ENCODE assay signal across 1 cellular context in the genomic region with DNA sequence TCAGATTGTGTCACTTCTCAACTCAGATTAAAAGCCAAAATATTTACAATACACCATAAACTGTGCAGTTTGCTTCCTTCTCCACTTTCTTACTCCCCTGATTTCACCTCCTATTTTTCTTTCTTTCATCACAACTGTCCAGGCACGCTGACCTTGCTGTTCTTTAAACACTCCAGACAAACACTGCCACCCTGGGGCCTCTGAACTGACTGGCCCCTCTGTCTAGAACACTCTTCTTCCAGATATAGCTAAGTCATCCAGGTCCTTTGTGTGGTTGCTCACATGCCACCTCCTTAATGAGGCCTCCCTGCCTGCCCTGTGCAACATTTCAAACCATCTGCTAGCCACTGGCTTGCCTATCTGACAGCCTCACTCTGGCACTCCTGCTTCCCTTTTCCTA.
A peak's percentile ranks its signal among the peaks of the same experiment; 100 is the strongest.
TF ChIP-seq lines count a peak whose summit lies in the region.

No MANE protein-coding gene starts in this region.

TF ChIP-seq in K562, 482 proteins besides CTCF, POLR2A, EP300 and RAD21 (continued from another document and continues in another):
- TF ChIP-seq, protein P1, sequence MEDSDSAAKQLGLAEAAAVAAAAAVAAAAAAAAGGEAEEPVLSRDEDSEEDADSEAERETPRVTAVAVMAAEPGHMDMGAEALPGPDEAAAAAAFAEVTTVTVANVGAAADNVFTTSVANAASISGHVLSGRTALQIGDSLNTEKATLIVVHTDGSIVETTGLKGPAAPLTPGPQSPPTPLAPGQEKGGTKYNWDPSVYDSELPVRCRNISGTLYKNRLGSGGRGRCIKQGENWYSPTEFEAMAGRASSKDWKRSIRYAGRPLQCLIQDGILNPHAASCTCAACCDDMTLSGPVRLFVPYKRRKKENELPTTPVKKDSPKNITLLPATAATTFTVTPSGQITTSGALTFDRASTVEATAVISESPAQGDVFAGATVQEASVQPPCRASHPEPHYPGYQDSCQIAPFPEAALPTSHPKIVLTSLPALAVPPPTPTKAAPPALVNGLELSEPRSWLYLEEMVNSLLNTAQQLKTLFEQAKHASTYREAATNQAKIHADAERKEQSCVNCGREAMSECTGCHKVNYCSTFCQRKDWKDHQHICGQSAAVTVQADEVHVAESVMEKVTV (CRISPR knock-in tag; IDR thresholded peaks at IDR 0.05) = no peak
- TF ChIP-seq NCOA1 (IDR thresholded peaks at IDR 0.05; ENCODE audit: low read depth) (no peak), FOS (IDR thresholded peaks at IDR 0.05; ENCODE audit: extremely low read depth, insufficient read length) (no peak), MAFG (tag; conservative IDR thresholded peaks at IDR 0.05) (peak; percentile 75), C11orf30 (IDR thresholded peaks at IDR 0.05; ENCODE audit: low read depth) (peak; percentile 80; the same call in 1 of the 2 replicates), KAT8 (IDR thresholded peaks at IDR 0.05; ENCODE audit: low read depth) (no peak), PRPF4 (IDR thresholded peaks at IDR 0.05; ENCODE audit: insufficient read depth, low read depth, low read length, poor library complexity, severe bottlenecking) (no peak), YBX1 (IDR thresholded peaks at IDR 0.05) (no peak), SAP30 (IDR thresholded peaks at IDR 0.05; ENCODE audit: borderline replicate concordance, insufficient read depth, low read depth, low read length, poor library complexity, severe bottlenecking) (no peak), CTBP1 (IDR thresholded peaks at IDR 0.05; ENCODE audit: borderline replicate concordance) (no peak), BRCA1 (IDR thresholded peaks at IDR 0.05) (no peak), BRCA1 (CRISPR knock-in tag; IDR thresholded peaks at IDR 0.05) (no peak), ZNF316 (IDR thresholded peaks at IDR 0.05) (peak; percentile 74), RBM34 (IDR thresholded peaks at IDR 0.05; ENCODE audit: borderline replicate concordance, insufficient read depth, low read length) (no peak), SOX6 (IDR thresholded peaks at IDR 0.05) (peak; percentile 52), FIP1L1 (IDR thresholded peaks at IDR 0.05; ENCODE audit: low read depth, low read length, poor library complexity, severe bottlenecking) (no peak), NFE2 (IDR thresholded peaks at IDR 0.05; ENCODE audit: low read depth) (peak; percentile 79)
- TF ChIP-seq, protein P2, sequence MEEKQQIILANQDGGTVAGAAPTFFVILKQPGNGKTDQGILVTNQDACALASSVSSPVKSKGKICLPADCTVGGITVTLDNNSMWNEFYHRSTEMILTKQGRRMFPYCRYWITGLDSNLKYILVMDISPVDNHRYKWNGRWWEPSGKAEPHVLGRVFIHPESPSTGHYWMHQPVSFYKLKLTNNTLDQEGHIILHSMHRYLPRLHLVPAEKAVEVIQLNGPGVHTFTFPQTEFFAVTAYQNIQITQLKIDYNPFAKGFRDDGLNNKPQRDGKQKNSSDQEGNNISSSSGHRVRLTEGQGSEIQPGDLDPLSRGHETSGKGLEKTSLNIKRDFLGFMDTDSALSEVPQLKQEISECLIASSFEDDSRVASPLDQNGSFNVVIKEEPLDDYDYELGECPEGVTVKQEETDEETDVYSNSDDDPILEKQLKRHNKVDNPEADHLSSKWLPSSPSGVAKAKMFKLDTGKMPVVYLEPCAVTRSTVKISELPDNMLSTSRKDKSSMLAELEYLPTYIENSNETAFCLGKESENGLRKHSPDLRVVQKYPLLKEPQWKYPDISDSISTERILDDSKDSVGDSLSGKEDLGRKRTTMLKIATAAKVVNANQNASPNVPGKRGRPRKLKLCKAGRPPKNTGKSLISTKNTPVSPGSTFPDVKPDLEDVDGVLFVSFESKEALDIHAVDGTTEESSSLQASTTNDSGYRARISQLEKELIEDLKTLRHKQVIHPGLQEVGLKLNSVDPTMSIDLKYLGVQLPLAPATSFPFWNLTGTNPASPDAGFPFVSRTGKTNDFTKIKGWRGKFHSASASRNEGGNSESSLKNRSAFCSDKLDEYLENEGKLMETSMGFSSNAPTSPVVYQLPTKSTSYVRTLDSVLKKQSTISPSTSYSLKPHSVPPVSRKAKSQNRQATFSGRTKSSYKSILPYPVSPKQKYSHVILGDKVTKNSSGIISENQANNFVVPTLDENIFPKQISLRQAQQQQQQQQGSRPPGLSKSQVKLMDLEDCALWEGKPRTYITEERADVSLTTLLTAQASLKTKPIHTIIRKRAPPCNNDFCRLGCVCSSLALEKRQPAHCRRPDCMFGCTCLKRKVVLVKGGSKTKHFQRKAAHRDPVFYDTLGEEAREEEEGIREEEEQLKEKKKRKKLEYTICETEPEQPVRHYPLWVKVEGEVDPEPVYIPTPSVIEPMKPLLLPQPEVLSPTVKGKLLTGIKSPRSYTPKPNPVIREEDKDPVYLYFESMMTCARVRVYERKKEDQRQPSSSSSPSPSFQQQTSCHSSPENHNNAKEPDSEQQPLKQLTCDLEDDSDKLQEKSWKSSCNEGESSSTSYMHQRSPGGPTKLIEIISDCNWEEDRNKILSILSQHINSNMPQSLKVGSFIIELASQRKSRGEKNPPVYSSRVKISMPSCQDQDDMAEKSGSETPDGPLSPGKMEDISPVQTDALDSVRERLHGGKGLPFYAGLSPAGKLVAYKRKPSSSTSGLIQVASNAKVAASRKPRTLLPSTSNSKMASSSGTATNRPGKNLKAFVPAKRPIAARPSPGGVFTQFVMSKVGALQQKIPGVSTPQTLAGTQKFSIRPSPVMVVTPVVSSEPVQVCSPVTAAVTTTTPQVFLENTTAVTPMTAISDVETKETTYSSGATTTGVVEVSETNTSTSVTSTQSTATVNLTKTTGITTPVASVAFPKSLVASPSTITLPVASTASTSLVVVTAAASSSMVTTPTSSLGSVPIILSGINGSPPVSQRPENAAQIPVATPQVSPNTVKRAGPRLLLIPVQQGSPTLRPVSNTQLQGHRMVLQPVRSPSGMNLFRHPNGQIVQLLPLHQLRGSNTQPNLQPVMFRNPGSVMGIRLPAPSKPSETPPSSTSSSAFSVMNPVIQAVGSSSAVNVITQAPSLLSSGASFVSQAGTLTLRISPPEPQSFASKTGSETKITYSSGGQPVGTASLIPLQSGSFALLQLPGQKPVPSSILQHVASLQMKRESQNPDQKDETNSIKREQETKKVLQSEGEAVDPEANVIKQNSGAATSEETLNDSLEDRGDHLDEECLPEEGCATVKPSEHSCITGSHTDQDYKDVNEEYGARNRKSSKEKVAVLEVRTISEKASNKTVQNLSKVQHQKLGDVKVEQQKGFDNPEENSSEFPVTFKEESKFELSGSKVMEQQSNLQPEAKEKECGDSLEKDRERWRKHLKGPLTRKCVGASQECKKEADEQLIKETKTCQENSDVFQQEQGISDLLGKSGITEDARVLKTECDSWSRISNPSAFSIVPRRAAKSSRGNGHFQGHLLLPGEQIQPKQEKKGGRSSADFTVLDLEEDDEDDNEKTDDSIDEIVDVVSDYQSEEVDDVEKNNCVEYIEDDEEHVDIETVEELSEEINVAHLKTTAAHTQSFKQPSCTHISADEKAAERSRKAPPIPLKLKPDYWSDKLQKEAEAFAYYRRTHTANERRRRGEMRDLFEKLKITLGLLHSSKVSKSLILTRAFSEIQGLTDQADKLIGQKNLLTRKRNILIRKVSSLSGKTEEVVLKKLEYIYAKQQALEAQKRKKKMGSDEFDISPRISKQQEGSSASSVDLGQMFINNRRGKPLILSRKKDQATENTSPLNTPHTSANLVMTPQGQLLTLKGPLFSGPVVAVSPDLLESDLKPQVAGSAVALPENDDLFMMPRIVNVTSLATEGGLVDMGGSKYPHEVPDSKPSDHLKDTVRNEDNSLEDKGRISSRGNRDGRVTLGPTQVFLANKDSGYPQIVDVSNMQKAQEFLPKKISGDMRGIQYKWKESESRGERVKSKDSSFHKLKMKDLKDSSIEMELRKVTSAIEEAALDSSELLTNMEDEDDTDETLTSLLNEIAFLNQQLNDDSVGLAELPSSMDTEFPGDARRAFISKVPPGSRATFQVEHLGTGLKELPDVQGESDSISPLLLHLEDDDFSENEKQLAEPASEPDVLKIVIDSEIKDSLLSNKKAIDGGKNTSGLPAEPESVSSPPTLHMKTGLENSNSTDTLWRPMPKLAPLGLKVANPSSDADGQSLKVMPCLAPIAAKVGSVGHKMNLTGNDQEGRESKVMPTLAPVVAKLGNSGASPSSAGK (IDR thresholded peaks at IDR 0.05) = 0 out of 2 replicates have a peak, but pooled peaks have one; percentile 30
- TF ChIP-seq, protein P3, sequence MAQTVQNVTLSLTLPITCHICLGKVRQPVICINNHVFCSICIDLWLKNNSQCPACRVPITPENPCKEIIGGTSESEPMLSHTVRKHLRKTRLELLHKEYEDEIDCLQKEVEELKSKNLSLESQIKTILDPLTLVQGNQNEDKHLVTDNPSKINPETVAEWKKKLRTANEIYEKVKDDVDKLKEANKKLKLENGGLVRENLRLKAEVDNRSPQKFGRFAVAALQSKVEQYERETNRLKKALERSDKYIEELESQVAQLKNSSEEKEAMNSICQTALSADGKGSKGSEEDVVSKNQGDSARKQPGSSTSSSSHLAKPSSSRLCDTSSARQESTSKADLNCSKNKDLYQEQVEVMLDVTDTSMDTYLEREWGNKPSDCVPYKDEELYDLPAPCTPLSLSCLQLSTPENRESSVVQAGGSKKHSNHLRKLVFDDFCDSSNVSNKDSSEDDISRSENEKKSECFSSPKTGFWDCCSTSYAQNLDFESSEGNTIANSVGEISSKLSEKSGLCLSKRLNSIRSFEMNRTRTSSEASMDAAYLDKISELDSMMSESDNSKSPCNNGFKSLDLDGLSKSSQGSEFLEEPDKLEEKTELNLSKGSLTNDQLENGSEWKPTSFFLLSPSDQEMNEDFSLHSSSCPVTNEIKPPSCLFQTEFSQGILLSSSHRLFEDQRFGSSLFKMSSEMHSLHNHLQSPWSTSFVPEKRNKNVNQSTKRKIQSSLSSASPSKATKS (CRISPR knock-in tag; IDR thresholded peaks at IDR 0.05) = no peak
- TF ChIP-seq, protein P4, sequence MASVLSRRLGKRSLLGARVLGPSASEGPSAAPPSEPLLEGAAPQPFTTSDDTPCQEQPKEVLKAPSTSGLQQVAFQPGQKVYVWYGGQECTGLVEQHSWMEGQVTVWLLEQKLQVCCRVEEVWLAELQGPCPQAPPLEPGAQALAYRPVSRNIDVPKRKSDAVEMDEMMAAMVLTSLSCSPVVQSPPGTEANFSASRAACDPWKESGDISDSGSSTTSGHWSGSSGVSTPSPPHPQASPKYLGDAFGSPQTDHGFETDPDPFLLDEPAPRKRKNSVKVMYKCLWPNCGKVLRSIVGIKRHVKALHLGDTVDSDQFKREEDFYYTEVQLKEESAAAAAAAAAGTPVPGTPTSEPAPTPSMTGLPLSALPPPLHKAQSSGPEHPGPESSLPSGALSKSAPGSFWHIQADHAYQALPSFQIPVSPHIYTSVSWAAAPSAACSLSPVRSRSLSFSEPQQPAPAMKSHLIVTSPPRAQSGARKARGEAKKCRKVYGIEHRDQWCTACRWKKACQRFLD (CRISPR knock-in tag; IDR thresholded peaks at IDR 0.05) = no peak
- TF ChIP-seq, protein P5, sequence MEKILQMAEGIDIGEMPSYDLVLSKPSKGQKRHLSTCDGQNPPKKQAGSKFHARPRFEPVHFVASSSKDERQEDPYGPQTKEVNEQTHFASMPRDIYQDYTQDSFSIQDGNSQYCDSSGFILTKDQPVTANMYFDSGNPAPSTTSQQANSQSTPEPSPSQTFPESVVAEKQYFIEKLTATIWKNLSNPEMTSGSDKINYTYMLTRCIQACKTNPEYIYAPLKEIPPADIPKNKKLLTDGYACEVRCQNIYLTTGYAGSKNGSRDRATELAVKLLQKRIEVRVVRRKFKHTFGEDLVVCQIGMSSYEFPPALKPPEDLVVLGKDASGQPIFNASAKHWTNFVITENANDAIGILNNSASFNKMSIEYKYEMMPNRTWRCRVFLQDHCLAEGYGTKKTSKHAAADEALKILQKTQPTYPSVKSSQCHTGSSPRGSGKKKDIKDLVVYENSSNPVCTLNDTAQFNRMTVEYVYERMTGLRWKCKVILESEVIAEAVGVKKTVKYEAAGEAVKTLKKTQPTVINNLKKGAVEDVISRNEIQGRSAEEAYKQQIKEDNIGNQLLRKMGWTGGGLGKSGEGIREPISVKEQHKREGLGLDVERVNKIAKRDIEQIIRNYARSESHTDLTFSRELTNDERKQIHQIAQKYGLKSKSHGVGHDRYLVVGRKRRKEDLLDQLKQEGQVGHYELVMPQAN (IDR thresholded peaks at IDR 0.05; ENCODE audit: borderline replicate concordance) = no peak
- TF ChIP-seq, protein P6, sequence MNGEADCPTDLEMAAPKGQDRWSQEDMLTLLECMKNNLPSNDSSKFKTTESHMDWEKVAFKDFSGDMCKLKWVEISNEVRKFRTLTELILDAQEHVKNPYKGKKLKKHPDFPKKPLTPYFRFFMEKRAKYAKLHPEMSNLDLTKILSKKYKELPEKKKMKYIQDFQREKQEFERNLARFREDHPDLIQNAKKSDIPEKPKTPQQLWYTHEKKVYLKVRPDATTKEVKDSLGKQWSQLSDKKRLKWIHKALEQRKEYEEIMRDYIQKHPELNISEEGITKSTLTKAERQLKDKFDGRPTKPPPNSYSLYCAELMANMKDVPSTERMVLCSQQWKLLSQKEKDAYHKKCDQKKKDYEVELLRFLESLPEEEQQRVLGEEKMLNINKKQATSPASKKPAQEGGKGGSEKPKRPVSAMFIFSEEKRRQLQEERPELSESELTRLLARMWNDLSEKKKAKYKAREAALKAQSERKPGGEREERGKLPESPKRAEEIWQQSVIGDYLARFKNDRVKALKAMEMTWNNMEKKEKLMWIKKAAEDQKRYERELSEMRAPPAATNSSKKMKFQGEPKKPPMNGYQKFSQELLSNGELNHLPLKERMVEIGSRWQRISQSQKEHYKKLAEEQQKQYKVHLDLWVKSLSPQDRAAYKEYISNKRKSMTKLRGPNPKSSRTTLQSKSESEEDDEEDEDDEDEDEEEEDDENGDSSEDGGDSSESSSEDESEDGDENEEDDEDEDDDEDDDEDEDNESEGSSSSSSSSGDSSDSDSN (IDR thresholded peaks at IDR 0.05; ENCODE audit: borderline replicate concordance in 1 of 2, low read depth in 2 of 2, low read length in 2 of 2) = no peak
- TF ChIP-seq, protein P7, sequence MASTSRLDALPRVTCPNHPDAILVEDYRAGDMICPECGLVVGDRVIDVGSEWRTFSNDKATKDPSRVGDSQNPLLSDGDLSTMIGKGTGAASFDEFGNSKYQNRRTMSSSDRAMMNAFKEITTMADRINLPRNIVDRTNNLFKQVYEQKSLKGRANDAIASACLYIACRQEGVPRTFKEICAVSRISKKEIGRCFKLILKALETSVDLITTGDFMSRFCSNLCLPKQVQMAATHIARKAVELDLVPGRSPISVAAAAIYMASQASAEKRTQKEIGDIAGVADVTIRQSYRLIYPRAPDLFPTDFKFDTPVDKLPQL (IDR thresholded peaks at IDR 0.05; ENCODE audit: extremely low read depth, insufficient read length) = no peak
- TF ChIP-seq, protein P8, sequence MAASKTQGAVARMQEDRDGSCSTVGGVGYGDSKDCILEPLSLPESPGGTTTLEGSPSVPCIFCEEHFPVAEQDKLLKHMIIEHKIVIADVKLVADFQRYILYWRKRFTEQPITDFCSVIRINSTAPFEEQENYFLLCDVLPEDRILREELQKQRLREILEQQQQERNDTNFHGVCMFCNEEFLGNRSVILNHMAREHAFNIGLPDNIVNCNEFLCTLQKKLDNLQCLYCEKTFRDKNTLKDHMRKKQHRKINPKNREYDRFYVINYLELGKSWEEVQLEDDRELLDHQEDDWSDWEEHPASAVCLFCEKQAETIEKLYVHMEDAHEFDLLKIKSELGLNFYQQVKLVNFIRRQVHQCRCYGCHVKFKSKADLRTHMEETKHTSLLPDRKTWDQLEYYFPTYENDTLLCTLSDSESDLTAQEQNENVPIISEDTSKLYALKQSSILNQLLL (CRISPR knock-in tag; IDR thresholded peaks at IDR 0.05; ENCODE audit: borderline replicate concordance) = no peak
- TF ChIP-seq, protein P9, sequence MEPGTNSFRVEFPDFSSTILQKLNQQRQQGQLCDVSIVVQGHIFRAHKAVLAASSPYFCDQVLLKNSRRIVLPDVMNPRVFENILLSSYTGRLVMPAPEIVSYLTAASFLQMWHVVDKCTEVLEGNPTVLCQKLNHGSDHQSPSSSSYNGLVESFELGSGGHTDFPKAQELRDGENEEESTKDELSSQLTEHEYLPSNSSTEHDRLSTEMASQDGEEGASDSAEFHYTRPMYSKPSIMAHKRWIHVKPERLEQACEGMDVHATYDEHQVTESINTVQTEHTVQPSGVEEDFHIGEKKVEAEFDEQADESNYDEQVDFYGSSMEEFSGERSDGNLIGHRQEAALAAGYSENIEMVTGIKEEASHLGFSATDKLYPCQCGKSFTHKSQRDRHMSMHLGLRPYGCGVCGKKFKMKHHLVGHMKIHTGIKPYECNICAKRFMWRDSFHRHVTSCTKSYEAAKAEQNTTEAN (CRISPR knock-in tag; IDR thresholded peaks at IDR 0.05) = no peak
